12 cellular contexts compared by ENCODE assay signal in genomic region chr22:24819941-24820461, GRCh38. TPM values are rescaled to one million over a fixed set of nuclear protein-coding genes. Genes with fewer than 3 reads are reported as not detected.
DNase-seq lines count a peak whose midpoint lies in the region; ATAC-seq and TF ChIP-seq lines count a peak whose summit lies in the region.
"Had no signal": no experiment of that assay in that cellular context is flagged by ENCODE, and none has a peak within 500 bp of the region (broad histone marks: within the 10 kb centered on the region; RNA-seq: fewer than 3 reads in every experiment).

No MANE protein-coding gene starts in this region.

- H3K9me3 ChIP-seq in body of pancreas, result no peaks in the 10 kb centered on the region
- peaks cover 0 to 2% (median 0%) of the 10 kb centered on the region in 3 donors for H3K9me3 ChIP-seq in skeletal muscle tissue (ENCODE audit: control insufficient read depth in 3 of 3, low read length in 3 of 3)

- H3K27ac ChIP-seq in body of pancreas, result peak overlapping the region; percentile 69 to 78 (median 74)
- H3K27ac ChIP-seq in skeletal muscle tissue (ENCODE audit: low read depth, low read length), result peak overlapping the region; percentile 49
- H3K27ac ChIP-seq: BLaER1 treated with 17β-estradiol and CSF1 and Interleukin-3, amounts not matched to agents 10 nM and 100 nM had no signal

- TF ChIP-seq POLR2A in body of pancreas (IDR thresholded peaks at IDR 0.05), result peak in 1 of 3 donors; percentile 11

- 4 to 10% methylated on average over 5 to 9 of the region's 9 CpGs for WGBS in body of pancreas, 2 donors

- no peak for TF ChIP-seq CTCF in body of pancreas (IDR thresholded peaks at IDR 0.05)

- H3K36me3 ChIP-seq in body of pancreas (replicated peaks in 1 of 2; ENCODE audit: insufficient read depth in 1 of 2, low read depth in 2 of 2) (no peaks in the 10 kb centered on the region), skeletal muscle tissue (ENCODE audit: control insufficient read depth in 3 of 3, insufficient read depth in 3 of 3, low read length in 3 of 3) (no peaks in the 10 kb centered on the region)
- H3K36me3 ChIP-seq: BLaER1 treated with 17β-estradiol and CSF1 and Interleukin-3, amounts not matched to agents 10 nM and 100 nM had no signal

- H3K4me3 ChIP-seq in body of pancreas (no peak overlapping the region), skeletal muscle tissue (ENCODE audit: low read length in 3 of 3) (peak overlapping the region in 2 of 3 donors; percentile 6 to 35)
- H3K4me3 ChIP-seq: BLaER1 treated with 17β-estradiol and CSF1 and Interleukin-3, amounts not matched to agents 10 nM and 100 nM had no signal

- peak overlapping the region in 2 of 3 donors; percentile 38 to 73 for H3K9ac ChIP-seq in skeletal muscle tissue (ENCODE audit: low read depth in 1 of 3, low read length in 3 of 3)
- H3K9ac ChIP-seq: BLaER1 treated with 17β-estradiol and CSF1 and Interleukin-3, amounts not matched to agents 10 nM and 100 nM had no signal

- intact Hi-C loops in body of pancreas (cut with DNase I) (no loop called here), left colon (cut with DNase I, micrococcal nuclease) (no loop called here)

- H3K4me1 ChIP-seq in body of pancreas (peaks cover 35% of the 10 kb centered on the region), skeletal muscle tissue (ENCODE audit: control insufficient read depth in 3 of 3, insufficient read depth in 3 of 3, low read length in 3 of 3) (peaks cover 11 to 16% (median 14%) of the 10 kb centered on the region in 3 donors)
- H3K4me1 ChIP-seq: BLaER1 treated with 17β-estradiol and CSF1 and Interleukin-3, amounts not matched to agents 10 nM and 100 nM had no signal

- DNase-seq in HuH-7.5 (ENCODE audit: low spot score), result peak; percentile 64
- peak; percentile 70 to 91 (median 80) for DNase-seq in body of pancreas
- peak; percentile 72 to 80 for DNase-seq in left colon
- DNase-seq in activated CD8-positive, alpha-beta memory T cell treated with anti-CD3 and anti-CD28 coated beads, Interleukin-2, amount 50 U/mL, for 48 hours, result no peak
- DNase-seq in T-helper 1 cell, result no peak
- DNase-seq: NCI-H2107; stimulated activated naive CD8-positive, alpha-beta T cell treated with anti-CD3 and anti-CD28 coated beads, Interleukin-15, Interleukin-2, amounts not matched to agents 100 U/mL and 50 U/mL, for 24 hours had no signal

- peak; percentile 84 for ATAC-seq in body of pancreas
- ATAC-seq in left colon, result peak; percentile 89
- no peak for ATAC-seq in HG03520 (IDR thresholded peaks at IDR 0.05; ENCODE audit: unreplicated experiment)
- no peak for ATAC-seq in HG02973 (IDR thresholded peaks at IDR 0.05; ENCODE audit: unreplicated experiment)
- ATAC-seq: activated T-helper 17 cell treated with anti-CD3 and anti-CD28 coated beads, Interleukin-2, amount 50 U/mL, for 72 hours; stimulated activated naive CD8-positive, alpha-beta T cell treated with anti-CD3 and anti-CD28 coated beads, Interleukin-15, Interleukin-2, amounts not matched to agents 100 U/mL and 50 U/mL, for 24 hours had no signal

- H3K27me3 ChIP-seq in body of pancreas (no peaks in the 10 kb centered on the region), skeletal muscle tissue (ENCODE audit: control insufficient read depth in 3 of 3, insufficient read depth in 3 of 3, low read length in 3 of 3) (peaks cover 0 to 3% (median 0%) of the 10 kb centered on the region in 3 donors)
- H3K27me3 ChIP-seq: BLaER1 treated with 17β-estradiol and CSF1 and Interleukin-3, amounts not matched to agents 10 nM and 100 nM had no signal

RNA-seq across cellular contexts. Expression of gene SGSM1, which starts 14.0 kb away (rescaled TPM):
- 1 to 10 TPM; 3.6 to 4.6 TPM for total RNA-seq in body of pancreas
- total RNA-seq in left colon, result 1 to 10 TPM; 2.1 to 4.1 TPM
- total RNA-seq in skeletal muscle tissue, result under 0.01 TPM

RNA-seq across cellular contexts. Expression of gene PIWIL3, which starts 45.5 kb away (rescaled TPM):
- total RNA-seq in body of pancreas, result not detected
- total RNA-seq in left colon, result not detected
- total RNA-seq in skeletal muscle tissue, result not detected
- total RNA-seq: activated T-helper 17 cell treated with anti-CD3 and anti-CD28 coated beads, Interleukin-2, amount 50 U/mL, for 72 hours had no signal

Comparison
In these comparisons a context has a peak if more than half of its experiments do, and no peak if none do; other contexts are left out.
1. DNase-seq: peak in HuH-7.5 (single experiment), body of pancreas (4 of 4) and left colon (2 of 2); none in activated CD8-positive, alpha-beta memory T cell treated with anti-CD3 and anti-CD28 coated beads, Interleukin-2, amount 50 U/mL, for 48 hours (single experiment) and T-helper 1 cell (0 of 5).
2. ATAC-seq: peak in body of pancreas (single experiment) and left colon (single experiment); none in HG03520 (single experiment) and HG02973 (single experiment).
3. H3K4me3 ChIP-seq: peak in skeletal muscle tissue (2 of 3); none in body of pancreas (0 of 2).